Comparison of ENCODE assay signal across 1 cellular context in the genomic region with DNA sequence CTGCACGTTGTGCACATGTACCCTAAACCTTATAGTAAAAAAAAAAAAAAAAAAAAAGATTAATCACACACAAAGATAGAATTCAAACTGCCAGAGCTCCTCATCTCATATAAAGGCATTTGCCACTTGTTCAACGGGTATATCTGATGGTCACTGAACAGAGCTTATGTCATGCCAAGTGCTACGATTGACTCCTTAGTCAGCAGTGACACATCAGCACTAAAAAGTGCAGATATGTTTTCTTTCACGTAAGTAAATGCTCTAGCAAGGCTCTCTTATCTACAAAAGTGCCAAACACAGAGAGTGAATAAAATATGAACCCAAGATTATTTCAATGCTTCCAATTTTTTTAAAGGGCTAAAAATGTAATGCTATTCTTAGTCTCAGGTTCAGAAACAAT.
A peak's percentile ranks its signal among the peaks of the same experiment; 100 is the strongest.
TF ChIP-seq lines count a peak whose summit lies in the region.

No MANE protein-coding gene starts in this region.

TF ChIP-seq in HepG2, 621 proteins besides CTCF, POLR2A, EP300 and RAD21 (continued from another document):
- TF ChIP-seq, protein P1, sequence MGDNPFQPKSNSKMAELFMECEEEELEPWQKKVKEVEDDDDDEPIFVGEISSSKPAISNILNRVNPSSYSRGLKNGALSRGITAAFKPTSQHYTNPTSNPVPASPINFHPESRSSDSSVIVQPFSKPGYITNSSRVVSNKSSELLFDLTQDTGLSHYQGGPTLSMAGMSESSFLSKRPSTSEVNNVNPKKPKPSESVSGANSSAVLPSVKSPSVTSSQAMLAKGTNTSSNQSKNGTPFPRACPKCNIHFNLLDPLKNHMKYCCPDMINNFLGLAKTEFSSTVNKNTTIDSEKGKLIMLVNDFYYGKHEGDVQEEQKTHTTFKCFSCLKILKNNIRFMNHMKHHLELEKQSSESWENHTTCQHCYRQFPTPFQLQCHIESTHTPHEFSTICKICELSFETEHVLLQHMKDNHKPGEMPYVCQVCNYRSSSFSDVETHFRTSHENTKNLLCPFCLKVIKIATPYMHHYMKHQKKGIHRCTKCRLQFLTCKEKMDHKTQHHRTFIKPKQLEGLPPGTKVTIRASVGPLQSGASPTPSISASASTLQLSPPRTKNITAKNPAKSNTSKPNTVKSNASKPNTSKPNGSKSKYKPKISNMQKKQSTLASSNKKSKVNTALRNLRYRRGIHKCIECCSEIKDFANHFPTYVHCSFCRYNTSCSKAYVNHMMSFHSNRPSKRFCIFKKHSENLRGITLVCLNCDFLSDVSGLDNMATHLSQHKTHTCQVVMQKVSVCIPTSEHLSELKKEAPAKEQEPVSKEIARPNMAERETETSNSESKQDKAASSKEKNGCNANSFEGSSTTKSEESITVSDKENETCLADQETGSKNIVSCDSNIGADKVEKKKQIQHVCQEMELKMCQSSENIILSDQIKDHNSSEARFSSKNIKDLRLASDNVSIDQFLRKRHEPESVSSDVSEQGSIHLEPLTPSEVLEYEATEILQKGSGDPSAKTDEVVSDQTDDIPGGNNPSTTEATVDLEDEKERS (CRISPR knock-in tag; IDR thresholded peaks at IDR 0.05): no peak
- TF ChIP-seq MAFF (IDR thresholded peaks at IDR 0.05; ENCODE audit: low read depth, low read length): peak; percentile 52
- peak; percentile 43 to 58; a peak in 3 of 4 replicates for TF ChIP-seq MAFK (conservative IDR thresholded peaks at IDR 0.05 in 1 of 2, IDR thresholded peaks at IDR 0.05 in 1 of 2; ENCODE audit: low read length in 2 of 2)
TF ChIP-seq in HepG2: peak in this region for 4.
